3 cellular contexts compared by ENCODE assay signal in the genomic region with DNA sequence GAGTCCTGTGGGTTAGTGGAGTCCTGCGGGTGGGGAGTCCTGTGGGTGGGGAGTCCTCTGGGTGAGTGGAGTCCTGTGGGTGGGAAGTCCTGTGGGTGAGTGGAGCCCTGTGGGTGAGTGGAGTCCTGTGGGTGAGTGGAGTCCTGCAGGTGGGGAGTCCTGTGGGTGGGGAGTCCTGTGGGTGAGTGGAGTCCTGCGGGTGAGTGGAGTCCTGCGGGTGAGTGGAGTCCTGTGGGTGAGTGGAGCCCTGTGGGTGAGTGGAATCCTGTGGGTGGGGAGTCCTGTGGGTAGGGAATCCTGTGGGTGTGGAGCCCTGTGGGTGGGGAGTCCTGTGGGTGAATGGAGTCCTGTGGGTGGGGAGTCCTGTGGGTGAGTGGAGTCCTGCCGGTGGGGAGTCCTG. TPM values are rescaled to one million over a fixed set of nuclear protein-coding genes. Genes with fewer than 3 reads are reported as not detected.
"Had no signal": no experiment of that assay in that cellular context is flagged by ENCODE, and none has a peak within 500 bp of the region (broad histone marks: within the 10 kb centered on the region; RNA-seq: fewer than 3 reads in every experiment).

No MANE protein-coding gene starts in this region.

RNA-seq across cellular contexts. Expression of a gene that starts 19.0 kb away (rescaled TPM):
- total RNA-seq: GM23248, H9 had no signal
- polyA plus RNA-seq: GM23248, IgD-negative memory B cell had no signal
